Comparison of ENCODE assay signal across 5 cellular contexts in genomic region chr6:69892561-69892960, GRCh38. TPM values are rescaled to one million over a fixed set of nuclear protein-coding genes. Genes with fewer than 3 reads are reported as not detected.
"Had no signal": no experiment of that assay in that cellular context is flagged by ENCODE, and none has a peak within 500 bp of the region (broad histone marks: within the 10 kb centered on the region; RNA-seq: fewer than 3 reads in every experiment).

No MANE protein-coding gene starts in this region.

RNA-seq across cellular contexts. Expression of gene COL19A1, which starts 26.2 kb away (rescaled TPM):
- total RNA-seq: lower lobe of right lung, thyroid gland, upper lobe of right lung had no signal
- polyA plus RNA-seq: liver, mammary epithelial cell had no signal
